In the genomic region with DNA sequence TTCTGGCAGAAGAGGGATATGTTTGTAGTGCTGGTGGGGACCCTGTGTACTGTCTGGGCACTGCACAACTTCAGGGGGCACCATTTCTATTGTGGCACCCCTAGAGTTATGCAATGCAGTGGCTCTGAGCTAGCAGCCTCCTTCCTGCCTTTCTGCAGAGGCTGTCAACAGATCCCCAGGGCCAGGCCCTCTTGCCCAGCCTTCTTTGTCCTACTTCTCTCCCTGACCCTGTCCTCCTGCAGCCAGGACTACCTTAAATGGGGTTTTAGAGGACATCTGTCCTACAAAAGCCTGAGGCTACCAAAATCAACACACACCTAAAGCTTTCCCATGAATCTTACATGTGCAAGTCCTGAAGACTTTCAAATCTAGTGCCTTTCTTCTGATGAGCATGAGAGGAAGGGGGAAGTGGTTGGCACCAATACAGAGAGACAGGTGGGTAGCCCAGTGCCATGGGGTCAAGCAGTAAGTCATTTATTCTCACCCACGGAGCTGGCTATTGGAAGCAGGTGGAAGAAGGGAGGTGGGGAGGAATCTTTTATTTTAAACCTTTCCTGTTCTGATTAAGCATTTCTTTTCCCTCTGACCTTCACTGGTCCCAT, we compare ENCODE assay signal across 14 cellular contexts. TPM values are rescaled to one million over a fixed set of nuclear protein-coding genes. Genes with fewer than 3 reads are reported as not detected.
DNase-seq lines count a peak whose midpoint lies in the region; ATAC-seq and TF ChIP-seq lines count a peak whose summit lies in the region.
"Had no signal": no experiment of that assay in that cellular context is flagged by ENCODE, and none has a peak within 500 bp of the region (broad histone marks: within the 10 kb centered on the region; RNA-seq: fewer than 3 reads in every experiment).

No MANE protein-coding gene starts in this region.

- peak; percentile 63 for DNase-seq in activated effector memory CD4-positive, alpha-beta T cell treated with anti-CD3 and anti-CD28 coated beads, Interleukin-2, amount 50 U/mL, for 16 hours
- DNase-seq in activated effector memory CD4-positive, alpha-beta T cell treated with Interleukin-2 at 50 U/mL for 16 hours: no peak
- DNase-seq in T-cell: peak in 1 of 34 experiments; percentile 21
- no peak for DNase-seq in endodermal cell
- no peak for DNase-seq in stimulated activated naive B cell treated with anti-CD40 and anti-IgM and Interleukin-4, amounts not matched to agents 10 μg/mL and 1 μg/mL and 100 μg/mL, for 72 hours
- DNase-seq in NCI-H446 (lab: John Stamatoyannopoulos, UW): no peak
- DNase-seq in SKM-1 treated with dmso at 0.1 percent for 144 hours (lab: John Stamatoyannopoulos, UW; ENCODE audit: unreplicated experiment): no peak
- no peak for DNase-seq in MCF 10A (ENCODE audit: unreplicated experiment)
- DNase-seq: activated CD4-positive, CD25-positive, alpha-beta regulatory T cell; aorta; EL; MM.1S; RPMI8226 had no signal

- no peak overlapping the region for H3K27ac ChIP-seq in endodermal cell (ENCODE audit: low read depth, low read length)
- H3K27ac ChIP-seq: HL-60 had no signal

- H3K27me3 Mint-ChIP-seq in T-cell (no peaks in the 10 kb centered on the region), endodermal cell (ENCODE audit: insufficient read depth) (peaks cover 49% of the 10 kb centered on the region), MCF 10A (ENCODE audit: insufficient read depth, unreplicated experiment) (no peaks in the 10 kb centered on the region)
- H3K27me3 Mint-ChIP-seq in stimulated activated naive B cell treated with anti-CD40 and anti-IgM and Interleukin-4, amounts not matched to agents 10 μg/mL and 1 μg/mL and 100 μg/mL, for 72 hours: no peaks in the 10 kb centered on the region

- no peak overlapping the region for H3K4me3 ChIP-seq in endodermal cell (ENCODE audit: low read length)

- H3K4me1 ChIP-seq in endodermal cell (ENCODE audit: control insufficient read depth, insufficient read depth, low read length): peaks cover 7% of the 10 kb centered on the region

- no peak for ATAC-seq in T-cell (replicated peaks in 1 of 4)
- ATAC-seq in stimulated activated naive B cell treated with anti-CD40 and anti-IgM and Interleukin-4, amounts not matched to agents 10 μg/mL and 1 μg/mL and 100 μg/mL, for 72 hours (replicated peaks): no peak

- no peak for TF ChIP-seq CTCF in endodermal cell (conservative IDR thresholded peaks at IDR 0.05)
- TF ChIP-seq CTCF in MCF 10A (IDR thresholded peaks at IDR 0.05; ENCODE audit: unreplicated experiment): no peak

- POLR2A ChIA-PET in T-cell (lab: Charles Lee): interaction anchor here in 1 of 2 donors (0.6 kb wide), 2 partner anchors 53 to 139 kb away, joined by 3 read pairs; no protein-coding TSS in a partner anchor
- POLR2A ChIA-PET in MCF 10A (lab: Yijun Ruan, JAX): interaction anchor here (0.5 to 0.6 kb wide), 2 partner anchors 24 to 64 kb away, joined by 3 read pairs; no protein-coding TSS in a partner anchor

- H3K9me3 Mint-ChIP-seq in T-cell (no peaks in the 10 kb centered on the region), endodermal cell (no peaks in the 10 kb centered on the region), MCF 10A (ENCODE audit: unreplicated experiment) (no peaks in the 10 kb centered on the region)
- no peaks in the 10 kb centered on the region for H3K9me3 Mint-ChIP-seq in stimulated activated naive B cell treated with anti-CD40 and anti-IgM and Interleukin-4, amounts not matched to agents 10 μg/mL and 1 μg/mL and 100 μg/mL, for 72 hours

- H3K27ac Mint-ChIP-seq in T-cell (peak overlapping the region; percentile 94 to 99), endodermal cell (no peak overlapping the region), MCF 10A (ENCODE audit: low read depth, unreplicated experiment) (no peak overlapping the region)
- H3K27ac Mint-ChIP-seq in stimulated activated naive B cell treated with anti-CD40 and anti-IgM and Interleukin-4, amounts not matched to agents 10 μg/mL and 1 μg/mL and 100 μg/mL, for 72 hours: peak overlapping the region; percentile 93

- CTCF ChIA-PET in T-cell (lab: Charles Lee) (interaction anchor here in 1 of 2 donors (0.5 kb wide), 2 partner anchors 233 to 253 kb away, joined by 4 read pairs; no protein-coding TSS in a partner anchor), MCF 10A (lab: Yijun Ruan, JAX) (no interaction called here)

- H3K9me3 ChIP-seq in endodermal cell (ENCODE audit: control insufficient read depth, low read length): no peaks in the 10 kb centered on the region

- 70 to 100% methylated on average over 1 of the region's 1 CpG for WGBS in endodermal cell (ENCODE audit: insufficient coverage in 1 of 2, insufficient read length in 1 of 2), 2 experiments

- no peaks in the 10 kb centered on the region for H3K36me3 ChIP-seq in endodermal cell (ENCODE audit: control insufficient read depth, insufficient read depth, low read length)

- intact Hi-C loops in MCF 10A (cut with micrococcal nuclease): no loop called here

- H3K36me3 Mint-ChIP-seq in T-cell: peaks cover 36% of the 10 kb centered on the region
- H3K36me3 Mint-ChIP-seq in endodermal cell (ENCODE audit: low read depth): no peaks in the 10 kb centered on the region
- peaks cover 2 to 3% of the 10 kb centered on the region in 2 donors for H3K36me3 Mint-ChIP-seq in stimulated activated naive B cell treated with anti-CD40 and anti-IgM and Interleukin-4, amounts not matched to agents 10 μg/mL and 1 μg/mL and 100 μg/mL, for 72 hours
- H3K36me3 Mint-ChIP-seq in MCF 10A (ENCODE audit: insufficient read depth, unreplicated experiment): no peaks in the 10 kb centered on the region

- H3K4me1 Mint-ChIP-seq in T-cell: peaks cover 73 to 83% (median 78%) of the 10 kb centered on the region in 3 donors
- peaks cover 23% of the 10 kb centered on the region for H3K4me1 Mint-ChIP-seq in endodermal cell
- H3K4me1 Mint-ChIP-seq in stimulated activated naive B cell treated with anti-CD40 and anti-IgM and Interleukin-4, amounts not matched to agents 10 μg/mL and 1 μg/mL and 100 μg/mL, for 72 hours: peaks cover 32 to 61% of the 10 kb centered on the region in 2 donors
- no peaks in the 10 kb centered on the region for H3K4me1 Mint-ChIP-seq in MCF 10A (ENCODE audit: insufficient read depth, unreplicated experiment)

- no TSS peak for BruUV-seq in MCF 10A (replicated peaks; lab: Mats Ljungman, UMichigan)

- H3K27me3 ChIP-seq in endodermal cell (ENCODE audit: control insufficient read depth, insufficient read depth, low read length, poor library complexity, severe bottlenecking): peaks cover 59% of the 10 kb centered on the region

- no peak overlapping the region for H3K9ac ChIP-seq in endodermal cell (ENCODE audit: extremely low read depth, low read length, poor library complexity, severe bottlenecking)

- peak overlapping the region; percentile 95 to 96 (median 96) for H3K4me3 Mint-ChIP-seq in T-cell
- H3K4me3 Mint-ChIP-seq in endodermal cell: peak overlapping the region; percentile 55
- H3K4me3 Mint-ChIP-seq in stimulated activated naive B cell treated with anti-CD40 and anti-IgM and Interleukin-4, amounts not matched to agents 10 μg/mL and 1 μg/mL and 100 μg/mL, for 72 hours: peak overlapping the region; percentile 89 to 96
- H3K4me3 Mint-ChIP-seq in MCF 10A (ENCODE audit: unreplicated experiment): no peak overlapping the region

RNA-seq across cellular contexts. Expression of a gene that starts 2.4 kb away (rescaled TPM):
- total RNA-seq in T-cell: 100 to 1,000 TPM; 501 to 684 (median 547) TPM
- 1 to 10 TPM; 1.6 to 3.7 TPM for total RNA-seq in endodermal cell
- 2.2 TPM for polyA plus RNA-seq in endodermal cell (2013, experiment 1 of 2)
- 3.2 TPM for polyA plus RNA-seq in endodermal cell (2013, experiment 2 of 2)
- 1.2 and 1.3 TPM in 2 replicates for total RNA-seq in MCF 10A (2022)

Comparison
In these comparisons a context has a peak if more than half of its experiments do, and no peak if none do; other contexts are left out.
1. H3K27ac Mint-ChIP-seq: peak in T-cell (2 of 2) and stimulated activated naive B cell treated with anti-CD40 and anti-IgM and Interleukin-4, amounts not matched to agents 10 μg/mL and 1 μg/mL and 100 μg/mL, for 72 hours (single experiment); none in endodermal cell (single experiment) and MCF 10A (single experiment).
2. RNA of a gene that starts 2.4 kb away (total RNA-seq): 501 to 684 TPM in T-cell; 1.6 to 3.7 TPM in endodermal cell and 1.2 to 1.3 TPM in MCF 10A; every median in the first group is over 100 times any median in the second.